Comparison of ENCODE assay signal across 12 cellular contexts in genomic region chr7:19519443-19519977, GRCh38.
DNase-seq lines count a peak whose midpoint lies in the region; ATAC-seq and TF ChIP-seq lines count a peak whose summit lies in the region.
"Had no signal": no experiment of that assay in that cellular context is flagged by ENCODE, and none has a peak within 500 bp of the region (broad histone marks: within the 10 kb centered on the region; RNA-seq: fewer than 3 reads in every experiment).

No MANE protein-coding gene starts in this region.

- peaks cover 22% of the 10 kb centered on the region for H3K4me1 ChIP-seq in ACC112 (ENCODE audit: control insufficient read depth, insufficient read depth, low read length, unreplicated experiment)
- H3K4me1 ChIP-seq in gastroesophageal sphincter = no peaks in the 10 kb centered on the region
- H3K4me1 ChIP-seq: BE2C had no signal

- H3K79me2 ChIP-seq in ACC112 (ENCODE audit: control insufficient read depth, insufficient read depth, low read length, unreplicated experiment) = no peaks in the 10 kb centered on the region

- DNase-seq in HT1080 (ENCODE audit: low read depth) = peak; percentile 60
- DNase-seq in NCI-H748 treated with DMSO at 0.1 percent for 48 hours (lab: John Stamatoyannopoulos, UW) = peak; percentile 48
- DNase-seq in fibroblast of peridontal ligament (ENCODE audit: extremely low read depth) = peak; percentile 19
- DNase-seq in CD1c-positive myeloid dendritic cell (ENCODE audit: extremely low spot score) = no peak
- DNase-seq in activated gamma-delta T cell (lab: John Stamatoyannopoulos, UW) = no peak
- DNase-seq: activated CD8-positive, alpha-beta T cell treated with anti-CD3 and anti-CD28 coated beads, Interleukin-2, amount 10 ng/mL, durations not matched to agents 7 days and 5 days; BE2C; IMR-90 had no signal

- H2AFZ ChIP-seq in ACC112 (ENCODE audit: low read length, unreplicated experiment) = peak overlapping the region; percentile 97

- no peak overlapping the region for H3K27ac ChIP-seq in ACC112 (ENCODE audit: low read depth, low read length)
- no peak overlapping the region for H3K27ac ChIP-seq in gastroesophageal sphincter
- H3K27ac ChIP-seq: tibial nerve had no signal

- no peak for TF ChIP-seq CTCF in gastroesophageal sphincter (IDR thresholded peaks at IDR 0.05)

- no peak overlapping the region for H3K4me3 ChIP-seq in ACC112 (ENCODE audit: low read depth, low read length)
- H3K4me3 ChIP-seq in gastroesophageal sphincter = no peak overlapping the region
- H3K4me3 ChIP-seq: tibial nerve had no signal

- TF ChIP-seq EP300 in gastroesophageal sphincter (IDR thresholded peaks at IDR 0.05) = no peak

- no peaks in the 10 kb centered on the region for H3K9me3 ChIP-seq in gastroesophageal sphincter
- H3K9me3 ChIP-seq: BE2C, tibial nerve had no signal

- no peaks in the 10 kb centered on the region for H3K27me3 ChIP-seq in ACC112 (ENCODE audit: insufficient read depth, low read length)
- no peaks in the 10 kb centered on the region for H3K27me3 ChIP-seq in gastroesophageal sphincter
- H3K27me3 ChIP-seq: BE2C, tibial nerve had no signal

- WGBS in gastroesophageal sphincter (ENCODE audit: low coverage in 1 of 2), 2 donors = 32 to 63% methylated on average over 3 of the region's 3 CpGs

- H3K36me3 ChIP-seq in ACC112 (ENCODE audit: insufficient read depth, low read length) (no peaks in the 10 kb centered on the region), gastroesophageal sphincter (no peaks in the 10 kb centered on the region)
- H3K36me3 ChIP-seq: BE2C, tibial nerve had no signal

- no peak for ATAC-seq in gastroesophageal sphincter
- ATAC-seq in HG02571 (IDR thresholded peaks at IDR 0.05; ENCODE audit: unreplicated experiment) = no peak
- ATAC-seq: activated CD8-positive, alpha-beta T cell treated with anti-CD3 and anti-CD28 coated beads, Interleukin-2, amount 10 ng/mL, durations not matched to agents 7 days and 5 days had no signal

- no peak for TF ChIP-seq POLR2A in gastroesophageal sphincter (IDR thresholded peaks at IDR 0.05)

Comparison
In these comparisons a context has a peak if more than half of its experiments do, and no peak if none do; other contexts are left out.
1. DNase-seq: peak in HT1080 (single experiment), NCI-H748 treated with DMSO at 0.1 percent for 48 hours (single experiment) and fibroblast of peridontal ligament (single experiment); none in CD1c-positive myeloid dendritic cell (single experiment) and activated gamma-delta T cell (single experiment).